In the genomic region with DNA sequence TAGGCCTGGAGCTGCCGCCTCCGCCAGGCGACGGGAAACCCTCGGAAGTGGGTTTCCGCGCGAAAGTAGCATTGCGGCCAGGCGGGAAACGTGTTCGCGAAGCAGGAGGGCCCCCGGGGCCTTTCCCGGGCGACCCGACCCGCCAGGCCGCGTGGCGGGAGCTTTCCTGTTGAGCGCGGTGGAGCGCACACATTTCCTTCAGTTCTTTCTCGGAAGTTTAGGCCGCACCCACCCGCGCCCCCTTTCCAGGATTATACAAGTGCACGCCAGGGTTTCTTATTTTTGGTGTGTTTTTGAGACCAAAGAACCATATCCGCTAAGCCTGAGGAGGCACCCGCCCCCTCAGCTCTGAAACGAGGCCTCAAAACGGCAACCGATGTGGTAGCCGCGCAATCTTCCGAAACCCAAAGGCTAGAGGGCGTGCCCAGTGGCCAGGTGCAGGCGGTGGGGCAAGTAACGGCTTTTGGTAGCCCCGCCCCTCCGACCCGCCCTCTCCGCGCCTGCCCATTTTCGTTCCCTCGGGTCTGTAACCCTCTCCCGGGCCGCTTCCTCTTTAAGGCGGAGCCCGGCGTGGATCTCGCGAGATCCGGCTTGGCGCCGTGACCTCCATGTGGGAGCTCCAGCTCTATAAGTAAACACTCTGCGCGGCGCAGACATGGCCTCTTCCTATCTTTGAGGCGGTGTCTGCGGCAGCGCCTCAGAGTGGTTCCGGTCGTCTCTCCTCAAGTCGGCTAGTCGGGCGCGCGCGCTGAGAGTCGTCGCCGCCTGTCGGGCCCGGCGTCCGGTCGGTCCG, we compare ENCODE assay signal across 8 cellular contexts. TPM values are rescaled to one million over a fixed set of nuclear protein-coding genes. Genes with fewer than 3 reads are reported as not detected.
DNase-seq lines count a peak whose midpoint lies in the region; ATAC-seq lines count a peak whose summit lies in the region.

A gene with protein sequence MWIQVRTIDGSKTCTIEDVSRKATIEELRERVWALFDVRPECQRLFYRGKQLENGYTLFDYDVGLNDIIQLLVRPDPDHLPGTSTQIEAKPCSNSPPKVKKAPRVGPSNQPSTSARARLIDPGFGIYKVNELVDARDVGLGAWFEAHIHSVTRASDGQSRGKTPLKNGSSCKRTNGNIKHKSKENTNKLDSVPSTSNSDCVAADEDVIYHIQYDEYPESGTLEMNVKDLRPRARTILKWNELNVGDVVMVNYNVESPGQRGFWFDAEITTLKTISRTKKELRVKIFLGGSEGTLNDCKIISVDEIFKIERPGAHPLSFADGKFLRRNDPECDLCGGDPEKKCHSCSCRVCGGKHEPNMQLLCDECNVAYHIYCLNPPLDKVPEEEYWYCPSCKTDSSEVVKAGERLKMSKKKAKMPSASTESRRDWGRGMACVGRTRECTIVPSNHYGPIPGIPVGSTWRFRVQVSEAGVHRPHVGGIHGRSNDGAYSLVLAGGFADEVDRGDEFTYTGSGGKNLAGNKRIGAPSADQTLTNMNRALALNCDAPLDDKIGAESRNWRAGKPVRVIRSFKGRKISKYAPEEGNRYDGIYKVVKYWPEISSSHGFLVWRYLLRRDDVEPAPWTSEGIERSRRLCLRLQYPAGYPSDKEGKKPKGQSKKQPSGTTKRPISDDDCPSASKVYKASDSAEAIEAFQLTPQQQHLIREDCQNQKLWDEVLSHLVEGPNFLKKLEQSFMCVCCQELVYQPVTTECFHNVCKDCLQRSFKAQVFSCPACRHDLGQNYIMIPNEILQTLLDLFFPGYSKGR (plus strand): TSS at position 628 of the 793 bp plus-strand sequence. CDS start 292 bp downstream, outside the sequence.

- H3K4me2 ChIP-seq in Karpas-422 (ENCODE audit: low read depth, low read length, poor library complexity, severe bottlenecking), result peak within 1 kb of the TSS; percentile 84

- POLR2A ChIA-PET in naive thymus-derived CD4-positive, alpha-beta T cell (lab: Charles Lee), result interaction anchor here (0.5 to 5.8 kb wide), 39 partner anchors 8 to 1428 kb away, joined by 3 to 93 read pairs (median 5); a partner anchor contains a TSS

- H3K9me2 ChIP-seq in Karpas-422 (replicated peaks; ENCODE audit: insufficient read depth, low read length), result no peaks in the 10 kb centered on the region

- H3K9ac ChIP-seq in Karpas-422 (ENCODE audit: low read length), result peak within 1 kb of the TSS; percentile 92

- no peaks in the 10 kb centered on the region for H3K9me3 Mint-ChIP-seq in activated T-helper 1 cell treated with anti-CD3 and anti-CD28 coated beads, Interleukin-12 subunit alpha, Interleukin-12 subunit beta, Interleukin-2, Interleukin-4 antibody, amounts not matched to agents 30 ng/mL and 10 ng/mL and 1 ng/mL, durations not matched to agents 14 hours and 24 hours and 36 hours
- peaks cover 0 to 2% (median 0%) of the 10 kb centered on the region in 11 donors for H3K9me3 Mint-ChIP-seq in naive thymus-derived CD4-positive, alpha-beta T cell
- H3K9me3 Mint-ChIP-seq in stimulated activated naive B cell treated with anti-CD40 and anti-IgM and Interleukin-4, amounts not matched to agents 10 μg/mL and 1 μg/mL and 100 μg/mL, for 72 hours, result no peaks in the 10 kb centered on the region

- H3K9me3 ChIP-seq in Karpas-422 (ENCODE audit: low read length), result no peaks in the 10 kb centered on the region
- no peaks in the 10 kb centered on the region for H3K9me3 ChIP-seq in naive thymus-derived CD4-positive, alpha-beta T cell (ENCODE audit: control insufficient read depth in 2 of 3, low read length in 3 of 3)

- no peaks in the 10 kb centered on the region for H3K27me3 ChIP-seq in Karpas-422 (ENCODE audit: low read length)
- H3K27me3 ChIP-seq in naive thymus-derived CD4-positive, alpha-beta T cell (ENCODE audit: control insufficient read depth in 2 of 2, insufficient read depth in 2 of 2, low read length in 2 of 2), result no peaks in the 10 kb centered on the region

- H3K36me3 ChIP-seq in Karpas-422 (ENCODE audit: insufficient read depth, low read length), result no peaks in the 10 kb centered on the region; the same call in 1 of the 2 replicates
- no peaks in the 10 kb centered on the region for H3K36me3 ChIP-seq in naive thymus-derived CD4-positive, alpha-beta T cell (ENCODE audit: control insufficient read depth in 2 of 3, insufficient read depth in 3 of 3, low read length in 3 of 3)

- intact Hi-C loops in activated T-helper 1 cell treated with anti-CD3 and anti-CD28 coated beads, Interleukin-12 subunit alpha, Interleukin-12 subunit beta, Interleukin-2, Interleukin-4 antibody, amounts not matched to agents 30 ng/mL and 10 ng/mL and 1 ng/mL, durations not matched to agents 14 hours and 24 hours and 36 hours (cut with micrococcal nuclease), result loop anchor here (1.0 to 10.0 kb wide), 13 partner anchors 17 to 1564 kb away; a partner anchor contains a TSS
- intact Hi-C loops in naive thymus-derived CD4-positive, alpha-beta T cell (cut with micrococcal nuclease), result loop anchor here (1.0 to 10.0 kb wide), 24 partner anchors 17 to 1748 kb away; a partner anchor contains a TSS

- peaks cover 45% of the 10 kb centered on the region for H3K79me2 ChIP-seq in Karpas-422 (ENCODE audit: low read length)

- peaks cover 19% of the 10 kb centered on the region; the same call in 1 of the 2 replicates for H4K20me1 ChIP-seq in Karpas-422 (ENCODE audit: insufficient read depth, low read depth, low read length)

- H3K4me1 Mint-ChIP-seq in activated T-helper 1 cell treated with anti-CD3 and anti-CD28 coated beads, Interleukin-12 subunit alpha, Interleukin-12 subunit beta, Interleukin-2, Interleukin-4 antibody, amounts not matched to agents 30 ng/mL and 10 ng/mL and 1 ng/mL, durations not matched to agents 14 hours and 24 hours and 36 hours (ENCODE audit: low read depth), result peaks cover 28% of the 10 kb centered on the region
- peaks cover 24 to 41% (median 36%) of the 10 kb centered on the region in 7 donors for H3K4me1 Mint-ChIP-seq in naive thymus-derived CD4-positive, alpha-beta T cell
- peaks cover 21 to 47% of the 10 kb centered on the region in 2 donors for H3K4me1 Mint-ChIP-seq in stimulated activated naive B cell treated with anti-CD40 and anti-IgM and Interleukin-4, amounts not matched to agents 10 μg/mL and 1 μg/mL and 100 μg/mL, for 72 hours

- no peaks in the 10 kb centered on the region for H3K27me3 Mint-ChIP-seq in activated T-helper 1 cell treated with anti-CD3 and anti-CD28 coated beads, Interleukin-12 subunit alpha, Interleukin-12 subunit beta, Interleukin-2, Interleukin-4 antibody, amounts not matched to agents 30 ng/mL and 10 ng/mL and 1 ng/mL, durations not matched to agents 14 hours and 24 hours and 36 hours (ENCODE audit: insufficient read depth)
- H3K27me3 Mint-ChIP-seq in naive thymus-derived CD4-positive, alpha-beta T cell, result peaks cover 0 to 9% (median 0%) of the 10 kb centered on the region in 5 donors
- H3K27me3 Mint-ChIP-seq in stimulated activated naive B cell treated with anti-CD40 and anti-IgM and Interleukin-4, amounts not matched to agents 10 μg/mL and 1 μg/mL and 100 μg/mL, for 72 hours, result no peaks in the 10 kb centered on the region

- H3K4me3 ChIP-seq in Karpas-422 (ENCODE audit: low read length), result peak within 1 kb of the TSS; percentile 91
- H3K4me3 ChIP-seq in naive thymus-derived CD4-positive, alpha-beta T cell (ENCODE audit: low read length), result peak within 1 kb of the TSS; percentile 67

- H3K27ac ChIP-seq in Karpas-422 (ENCODE audit: low read length), result peak within 1 kb of the TSS; percentile 84
- peak within 1 kb of the TSS; percentile 86 for H3K27ac ChIP-seq in naive thymus-derived CD4-positive, alpha-beta T cell (ENCODE audit: low read depth, low read length)

- peaks cover 62% of the 10 kb centered on the region for H3K4me1 ChIP-seq in Karpas-422 (ENCODE audit: low read length)
- peaks cover 20 to 26% of the 10 kb centered on the region in 2 donors for H3K4me1 ChIP-seq in naive thymus-derived CD4-positive, alpha-beta T cell (ENCODE audit: control insufficient read depth in 2 of 2, insufficient read depth in 2 of 2, low read length in 2 of 2)

- CTCF ChIA-PET in naive thymus-derived CD4-positive, alpha-beta T cell (lab: Charles Lee), result interaction anchor here (1.0 to 3.0 kb wide), 3 partner anchors 10 to 98 kb away, joined by 3 to 12 read pairs (median 4); no protein-coding TSS in a partner anchor

- peak within 1 kb of the TSS; percentile 89 for H3K4me3 Mint-ChIP-seq in activated T-helper 1 cell treated with anti-CD3 and anti-CD28 coated beads, Interleukin-12 subunit alpha, Interleukin-12 subunit beta, Interleukin-2, Interleukin-4 antibody, amounts not matched to agents 30 ng/mL and 10 ng/mL and 1 ng/mL, durations not matched to agents 14 hours and 24 hours and 36 hours
- H3K4me3 Mint-ChIP-seq in naive thymus-derived CD4-positive, alpha-beta T cell, result peak within 1 kb of the TSS; percentile 80 to 98 (median 92)
- H3K4me3 Mint-ChIP-seq in stimulated activated naive B cell treated with anti-CD40 and anti-IgM and Interleukin-4, amounts not matched to agents 10 μg/mL and 1 μg/mL and 100 μg/mL, for 72 hours, result peak within 1 kb of the TSS; percentile 86 to 90

- peaks cover 15% of the 10 kb centered on the region for H3K36me3 Mint-ChIP-seq in activated T-helper 1 cell treated with anti-CD3 and anti-CD28 coated beads, Interleukin-12 subunit alpha, Interleukin-12 subunit beta, Interleukin-2, Interleukin-4 antibody, amounts not matched to agents 30 ng/mL and 10 ng/mL and 1 ng/mL, durations not matched to agents 14 hours and 24 hours and 36 hours (ENCODE audit: low read depth)
- H3K36me3 Mint-ChIP-seq in naive thymus-derived CD4-positive, alpha-beta T cell, result peaks cover 3 to 18% (median 15%) of the 10 kb centered on the region in 5 donors
- peaks cover 8 to 12% of the 10 kb centered on the region in 2 donors for H3K36me3 Mint-ChIP-seq in stimulated activated naive B cell treated with anti-CD40 and anti-IgM and Interleukin-4, amounts not matched to agents 10 μg/mL and 1 μg/mL and 100 μg/mL, for 72 hours

- H2AFZ ChIP-seq in Karpas-422 (ENCODE audit: low read length), result peak within 1 kb of the TSS; percentile 86

- ATAC-seq in GM21825 (IDR thresholded peaks at IDR 0.05; ENCODE audit: unreplicated experiment), result peak; percentile 79
- peak; percentile 93 for ATAC-seq in naive thymus-derived CD4-positive, alpha-beta T cell
- ATAC-seq in stimulated activated naive B cell treated with anti-CD40 and anti-IgM and Interleukin-4, amounts not matched to agents 10 μg/mL and 1 μg/mL and 100 μg/mL, for 72 hours (replicated peaks), result peak; percentile 85 to 92

- peak within 1 kb of the TSS; percentile 92 for H3K27ac Mint-ChIP-seq in activated T-helper 1 cell treated with anti-CD3 and anti-CD28 coated beads, Interleukin-12 subunit alpha, Interleukin-12 subunit beta, Interleukin-2, Interleukin-4 antibody, amounts not matched to agents 30 ng/mL and 10 ng/mL and 1 ng/mL, durations not matched to agents 14 hours and 24 hours and 36 hours
- H3K27ac Mint-ChIP-seq in naive thymus-derived CD4-positive, alpha-beta T cell, result peak within 1 kb of the TSS; percentile 87 to 98 (median 95)
- H3K27ac Mint-ChIP-seq in stimulated activated naive B cell treated with anti-CD40 and anti-IgM and Interleukin-4, amounts not matched to agents 10 μg/mL and 1 μg/mL and 100 μg/mL, for 72 hours, result peak within 1 kb of the TSS; percentile 98

- DNase-seq in DMS79 treated with DMSO at 0.1 percent for 48 hours (lab: John Stamatoyannopoulos, UW) (peak; percentile 95), Karpas-422 (peak; percentile 100), RKO (ENCODE audit: low spot score) (peak; percentile 95), fibroblast of gingiva (ENCODE audit: low read depth) (peak; percentile 97)
- peak; percentile 97 for DNase-seq in activated T-helper 1 cell treated with anti-CD3 and anti-CD28 coated beads, Interleukin-12 subunit alpha, Interleukin-12 subunit beta, Interleukin-2, Interleukin-4 antibody, amounts not matched to agents 30 ng/mL and 10 ng/mL and 1 ng/mL, durations not matched to agents 14 hours and 24 hours and 36 hours (ENCODE audit: low spot score)
- DNase-seq in naive thymus-derived CD4-positive, alpha-beta T cell, result peak; percentile 88 to 99 (median 97)
- DNase-seq in stimulated activated naive B cell treated with anti-CD40 and anti-IgM and Interleukin-4, amounts not matched to agents 10 μg/mL and 1 μg/mL and 100 μg/mL, for 72 hours, result peak; percentile 97

RNA-seq across cellular contexts. Expression of the gene that starts here (rescaled TPM):
- total RNA-seq in Karpas-422 (2014; rRNA removed; shearing (Covaris generic); ENCODE audit: low replicate concordance), result 45.4 and 85.5 TPM in 2 replicates
- total RNA-seq in activated T-helper 1 cell treated with anti-CD3 and anti-CD28 coated beads, Interleukin-12 subunit alpha, Interleukin-12 subunit beta, Interleukin-2, Interleukin-4 antibody, amounts not matched to agents 30 ng/mL and 10 ng/mL and 1 ng/mL, durations not matched to agents 14 hours and 24 hours and 36 hours, result 73.0 and 77.3 TPM in 2 replicates
- total RNA-seq in naive thymus-derived CD4-positive, alpha-beta T cell, result 100 to 1,000 TPM in 3 of 5 experiments, 10 to 100 TPM in 2; 78.7 to 117 (median 111) TPM
- 10 to 100 TPM; 11.4 to 12.8 TPM for polyA plus RNA-seq in naive thymus-derived CD4-positive, alpha-beta T cell

Comparison
In these comparisons a context has a peak if more than half of its experiments do, and no peak if none do; other contexts are left out.
1. Peak in every context shown above with its lines: DNase-seq, ATAC-seq, H3K4me3 ChIP-seq and H3K27ac ChIP-seq.